8 cellular contexts compared by ENCODE assay signal in genomic region chr9:5425006-5425628, GRCh38. TPM values are rescaled to one million over a fixed set of nuclear protein-coding genes. Genes with fewer than 3 reads are reported as not detected.
DNase-seq lines count a peak whose midpoint lies in the region; ATAC-seq and TF ChIP-seq lines count a peak whose summit lies in the region.

No MANE protein-coding gene starts in this region.

- no peak overlapping the region for H3K4me3 Mint-ChIP-seq in effector memory CD8-positive, alpha-beta T cell

- H3K36me3 Mint-ChIP-seq in effector memory CD8-positive, alpha-beta T cell (ENCODE audit: insufficient read depth) = peaks cover 6% of the 10 kb centered on the region

- H3K79me2 ChIP-seq in smooth muscle cell (ENCODE audit: low read depth) = no peaks in the 10 kb centered on the region

- peak; percentile 74 for ATAC-seq in effector memory CD8-positive, alpha-beta T cell (replicated peaks)
- ATAC-seq in GM19035 (IDR thresholded peaks at IDR 0.05; ENCODE audit: unreplicated experiment) (no peak), HG03135 (IDR thresholded peaks at IDR 0.05; ENCODE audit: unreplicated experiment) (no peak)

- H3F3A ChIP-seq in smooth muscle cell (ENCODE audit: low read depth) = no peaks in the 10 kb centered on the region

- H4K20me1 ChIP-seq in smooth muscle cell (ENCODE audit: low read depth) = no peaks in the 10 kb centered on the region

- H3K4me2 ChIP-seq in smooth muscle cell = no peak overlapping the region

- no peaks in the 10 kb centered on the region for H3K27me3 Mint-ChIP-seq in effector memory CD8-positive, alpha-beta T cell

- no peaks in the 10 kb centered on the region for H3K27me3 ChIP-seq in smooth muscle cell (ENCODE audit: low read depth)

- no peak overlapping the region for H3K9ac ChIP-seq in smooth muscle cell (ENCODE audit: low read depth)

- H3K9me3 ChIP-seq in smooth muscle cell (replicated peaks; ENCODE audit: low read depth) = no peaks in the 10 kb centered on the region

- no peaks in the 10 kb centered on the region for H3K4me1 ChIP-seq in smooth muscle cell (ENCODE audit: low read depth)

- 75% methylated on average over 2 of the region's 2 CpGs for WGBS in smooth muscle cell (ENCODE audit: low lambda C conversion rate)

- no peak overlapping the region for H3K27ac ChIP-seq in smooth muscle cell (ENCODE audit: low read depth)

- H3K9me3 Mint-ChIP-seq in effector memory CD8-positive, alpha-beta T cell = no peaks in the 10 kb centered on the region

- no peak overlapping the region for H2AFZ ChIP-seq in smooth muscle cell (ENCODE audit: low read depth)

- TF ChIP-seq CTCF in GM12874 (IDR thresholded peaks at IDR 0.05; ENCODE audit: insufficient read depth, low read depth, low read length) (peak; percentile 41; the same call in 1 of the 2 replicates), smooth muscle cell (IDR thresholded peaks at IDR 0.05; ENCODE audit: borderline replicate concordance, insufficient read depth, poor library complexity, severe bottlenecking) (peak; percentile 40)

- peak; percentile 17 for DNase-seq in AG08395 (ENCODE audit: low spot score)
- DNase-seq in NCI-H748 (lab: John Stamatoyannopoulos, UW; ENCODE audit: unreplicated experiment) = peak; percentile 60
- DNase-seq in effector memory CD8-positive, alpha-beta T cell = no peak
- no peak for DNase-seq in smooth muscle cell (lab: John Stamatoyannopoulos, UW; ENCODE audit: unreplicated experiment)
- no peak for DNase-seq in activated naive CD4-positive, alpha-beta T cell treated with Interleukin-2 at 50 U/mL for 16 hours

- peaks cover 0 to 5% of the 10 kb centered on the region in 2 donors for H3K4me1 Mint-ChIP-seq in effector memory CD8-positive, alpha-beta T cell (ENCODE audit: low read depth in 2 of 2)

- no peaks in the 10 kb centered on the region for H3K36me3 ChIP-seq in smooth muscle cell (ENCODE audit: low read depth)

- no peak overlapping the region for H3K4me3 ChIP-seq in smooth muscle cell

- no peak overlapping the region for H3K27ac Mint-ChIP-seq in effector memory CD8-positive, alpha-beta T cell

RNA-seq across cellular contexts. Expression of gene PLGRKT, which starts 12.6 kb away (rescaled TPM):
- total RNA-seq in smooth muscle cell = 40.1 and 44.2 TPM in 2 replicates
- 37.0 and 39.8 TPM in 2 replicates for polyA plus RNA-seq in smooth muscle cell

RNA-seq across cellular contexts. Expression of gene CD274, which starts 25.2 kb away (rescaled TPM):
- total RNA-seq in smooth muscle cell = 4.0 and 6.3 TPM in 2 replicates
- polyA plus RNA-seq in smooth muscle cell = 2.3 and 2.4 TPM in 2 replicates

Comparison
In these comparisons a context has a peak if more than half of its experiments do, and no peak if none do; other contexts are left out.
1. DNase-seq: peak in AG08395 (single experiment) and NCI-H748 (single experiment); none in effector memory CD8-positive, alpha-beta T cell (0 of 3), smooth muscle cell (single experiment) and activated naive CD4-positive, alpha-beta T cell treated with Interleukin-2 at 50 U/mL for 16 hours (single experiment).